In genomic region chr17:4497101-4497824, GRCh38 we compare ENCODE assay signal across 11 cellular contexts. TPM values are rescaled to one million over a fixed set of nuclear protein-coding genes. Genes with fewer than 3 reads are reported as not detected.
DNase-seq lines count a peak whose midpoint lies in the region; ATAC-seq and TF ChIP-seq lines count a peak whose summit lies in the region.
"Had no signal": no experiment of that assay in that cellular context is flagged by ENCODE, and none has a peak within 500 bp of the region (broad histone marks: within the 10 kb centered on the region; RNA-seq: fewer than 3 reads in every experiment).

No MANE protein-coding gene starts in this region.

- H3K27ac Mint-ChIP-seq in activated B cell treated with CpG ODN at 0.5 μM for 24 hours (peak overlapping the region; percentile 63), osteocyte (ENCODE audit: unreplicated experiment) (no peak overlapping the region)

- DNase-seq in HK-2 (ENCODE audit: unreplicated experiment) (peak; percentile 95), activated B cell treated with CpG ODN at 0.5 μM for 24 hours (peak; percentile 27), left lobe of liver (ENCODE audit: low spot score) (peak; percentile 88), osteocyte (ENCODE audit: extremely low spot score, unreplicated experiment) (no peak)
- DNase-seq: central memory CD4-positive, alpha-beta T cell; GDM1 had no signal

- no peak overlapping the region; the same call in 1 of the 2 replicates for H3K27ac ChIP-seq in BLaER1

- intact Hi-C loops in activated B cell treated with CpG ODN at 0.5 μM for 24 hours (cut with micrococcal nuclease) = no loop called here

- peaks cover 68% of the 10 kb centered on the region for H3K4me1 ChIP-seq in BLaER1

- H3K4me3 ChIP-seq in BLaER1 = no peak overlapping the region

- no peak for TF ChIP-seq CTCF in activated B cell treated with CpG ODN at 0.5 μM for 24 hours (IDR thresholded peaks at IDR 0.05)
- no peak for TF ChIP-seq CTCF in osteocyte (IDR thresholded peaks at IDR 0.05)

- H3K27me3 Mint-ChIP-seq in activated B cell treated with CpG ODN at 0.5 μM for 24 hours (peaks cover 26% of the 10 kb centered on the region), osteocyte (ENCODE audit: unreplicated experiment) (peaks cover 50% of the 10 kb centered on the region)

- no peaks in the 10 kb centered on the region for H3K27me3 ChIP-seq in BLaER1

- H4K20me1 ChIP-seq in BLaER1 = peaks cover 36% of the 10 kb centered on the region

- H3K4me1 Mint-ChIP-seq in activated B cell treated with CpG ODN at 0.5 μM for 24 hours (peaks cover 44% of the 10 kb centered on the region), osteocyte (ENCODE audit: unreplicated experiment) (peaks cover 11% of the 10 kb centered on the region)

- ATAC-seq in activated B cell treated with CpG ODN at 0.5 μM for 24 hours (ENCODE audit: low read depth) (peak; percentile 53), left lobe of liver (peak; percentile 69), GM18498 (IDR thresholded peaks at IDR 0.05; ENCODE audit: unreplicated experiment) (no peak), GM21381 (IDR thresholded peaks at IDR 0.05; ENCODE audit: unreplicated experiment) (no peak), GM18870 (IDR thresholded peaks at IDR 0.05; ENCODE audit: unreplicated experiment) (no peak)
- ATAC-seq: HCT116 had no signal

- peak overlapping the region; percentile 98 for H3K4me2 ChIP-seq in BLaER1

- H3K36me3 Mint-ChIP-seq in activated B cell treated with CpG ODN at 0.5 μM for 24 hours (ENCODE audit: low read depth) (no peaks in the 10 kb centered on the region), osteocyte (ENCODE audit: unreplicated experiment) (no peaks in the 10 kb centered on the region)

- POLR2A ChIA-PET in activated B cell treated with CpG ODN at 0.5 μM for 24 hours (lab: Charles Lee) = interaction anchor here (0.6 kb wide), 1 partner anchor 392 kb away, joined by 8 read pairs; no protein-coding TSS in a partner anchor

- H3K9ac ChIP-seq in BLaER1 = no peak overlapping the region; the same call in 1 of the 2 replicates

- CTCF ChIA-PET in activated B cell treated with CpG ODN at 0.5 μM for 24 hours (lab: Charles Lee) = no interaction called here

- H3K4me3 Mint-ChIP-seq in activated B cell treated with CpG ODN at 0.5 μM for 24 hours (peak overlapping the region; percentile 70), osteocyte (ENCODE audit: unreplicated experiment) (no peak overlapping the region)

- H3K9me3 Mint-ChIP-seq in activated B cell treated with CpG ODN at 0.5 μM for 24 hours = no peaks in the 10 kb centered on the region
- no peaks in the 10 kb centered on the region for H3K9me3 Mint-ChIP-seq in osteocyte (ENCODE audit: unreplicated experiment)

- H3K9me3 ChIP-seq in BLaER1 = no peaks in the 10 kb centered on the region

- H3K36me3 ChIP-seq in BLaER1 = no peaks in the 10 kb centered on the region

RNA-seq across cellular contexts. Expression of gene SPNS2, which starts 1.4 kb away (rescaled TPM):
- total RNA-seq in activated B cell treated with CpG ODN at 0.5 μM for 24 hours = 0.38 TPM in 1 of 2 replicates, not detected in the other
- total RNA-seq in left lobe of liver = 11.4 TPM
- total RNA-seq in osteocyte = 0.31 TPM in 1 of 2 replicates, not detected in the other

RNA-seq across cellular contexts. Expression of gene MYBBP1A, which starts 57.9 kb away (rescaled TPM):
- total RNA-seq in activated B cell treated with CpG ODN at 0.5 μM for 24 hours (90.3 and 108 TPM in 2 replicates), left lobe of liver (18.5 TPM), osteocyte (47.9 and 48.5 TPM in 2 replicates)

Comparison
In these comparisons a context has a peak if more than half of its experiments do, and no peak if none do; other contexts are left out.
1. ATAC-seq: peak in activated B cell treated with CpG ODN at 0.5 μM for 24 hours (single experiment) and left lobe of liver (single experiment); none in GM18498 (single experiment), GM21381 (single experiment) and GM18870 (single experiment).